8 cellular contexts compared by ENCODE assay signal in the genomic region with DNA sequence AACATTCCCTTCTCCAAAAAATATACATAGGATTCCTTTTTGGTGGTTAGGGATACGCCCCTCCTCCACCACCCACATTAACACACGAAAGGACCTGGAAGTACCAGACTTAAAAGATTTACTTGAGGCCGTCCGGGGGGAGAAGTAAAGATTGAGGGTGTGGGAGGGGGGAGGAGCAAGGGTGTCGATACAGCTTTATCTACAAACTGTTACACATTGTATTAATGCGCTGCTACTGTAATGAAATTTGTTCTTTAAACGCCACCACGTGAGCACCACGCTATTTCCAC. TPM values are rescaled to one million over a fixed set of nuclear protein-coding genes. Genes with fewer than 3 reads are reported as not detected.
DNase-seq lines count a peak whose midpoint lies in the region; ATAC-seq and TF ChIP-seq lines count a peak whose summit lies in the region.

No MANE protein-coding gene starts in this region.

- H3K4me1 ChIP-seq in HUES48 (ENCODE audit: control insufficient read depth, insufficient read depth, low read length): peaks cover 6% of the 10 kb centered on the region; the same call in 1 of the 2 replicates
- peaks cover 16% of the 10 kb centered on the region for H3K4me1 ChIP-seq in thymus (ENCODE audit: control insufficient read depth, insufficient read depth, low read length)

- TF ChIP-seq CTCF in Calu3 (IDR thresholded peaks at IDR 0.05; ENCODE audit: unreplicated experiment): no peak
- no peak for TF ChIP-seq CTCF in kidney epithelial cell (IDR thresholded peaks at IDR 0.05; ENCODE audit: insufficient read depth, low read length, poor library complexity, severe bottlenecking)

- H3K4me1 Mint-ChIP-seq in Calu3 (ENCODE audit: low read depth, unreplicated experiment): peaks cover 8% of the 10 kb centered on the region

- H3K27me3 ChIP-seq in HUES48 (ENCODE audit: control insufficient read depth, insufficient read depth, low read length) (no peaks in the 10 kb centered on the region), kidney epithelial cell (ENCODE audit: control insufficient read depth, insufficient read depth, low read length) (no peaks in the 10 kb centered on the region), thymus (ENCODE audit: control insufficient read depth, insufficient read depth) (no peaks in the 10 kb centered on the region)

- ATAC-seq in GM21717 (IDR thresholded peaks at IDR 0.05; ENCODE audit: unreplicated experiment): no peak

- peak; percentile 6 for DNase-seq in Calu3
- no peak for DNase-seq in kidney epithelial cell (ENCODE audit: low read depth)
- no peak for DNase-seq in NCI-H1436 treated with DMSO at 0.1 percent for 48 hours (lab: John Stamatoyannopoulos, UW)
- no peak for DNase-seq in mesenteric fat pad (ENCODE audit: low spot score)

- H3K36me3 Mint-ChIP-seq in Calu3 (ENCODE audit: insufficient read depth, unreplicated experiment): peaks cover 68% of the 10 kb centered on the region

- peak overlapping the region; percentile 94 for H3K9ac ChIP-seq in HUES48 (ENCODE audit: low read depth, low read length)

- no peaks in the 10 kb centered on the region for H3K9me3 Mint-ChIP-seq in Calu3 (ENCODE audit: low read depth, unreplicated experiment)

- BruUV-seq in Calu3 (replicated peaks; lab: Mats Ljungman, UMichigan): no TSS peak

- peak overlapping the region; percentile 96 for H3K4me3 ChIP-seq in HUES48 (ENCODE audit: low read depth, low read length)
- peak overlapping the region; percentile 99 for H3K4me3 ChIP-seq in kidney epithelial cell (ENCODE audit: low read depth, low read length)
- peak overlapping the region; percentile 94 for H3K4me3 ChIP-seq in thymus (ENCODE audit: low read length)

- H3K36me3 ChIP-seq in HUES48 (ENCODE audit: control insufficient read depth, insufficient read depth, low read length) (peaks cover 57% of the 10 kb centered on the region), kidney epithelial cell (ENCODE audit: control insufficient read depth, insufficient read depth, low read length) (no peaks in the 10 kb centered on the region), thymus (ENCODE audit: control insufficient read depth, insufficient read depth) (peaks cover 3% of the 10 kb centered on the region)

- peak overlapping the region; percentile 88 for H3K4me3 Mint-ChIP-seq in Calu3 (ENCODE audit: low read depth, unreplicated experiment)

- peak overlapping the region; percentile 92 for H3K27ac ChIP-seq in HUES48 (ENCODE audit: low read depth, low read length)
- H3K27ac ChIP-seq in angular gyrus (ENCODE audit: low read depth, low read length): peak overlapping the region; percentile 4
- H3K27ac ChIP-seq in thymus (ENCODE audit: low read depth): peak overlapping the region; percentile 64

- CTCF ChIA-PET in Calu3 (lab: Charles Lee): interaction anchor here (0.5 to 1.1 kb wide), 4 partner anchors 10 to 1418 kb away, joined by 3 to 4 read pairs (median 3); partner anchors contain the start of gene UBFD1

- whole genome bisulfite sequencing in thymus: 1% methylated on average over 9 of the region's 9 CpGs

- no peaks in the 10 kb centered on the region for H3K27me3 Mint-ChIP-seq in Calu3 (ENCODE audit: unreplicated experiment)

- H3K27ac Mint-ChIP-seq in Calu3 (ENCODE audit: unreplicated experiment): peak overlapping the region; percentile 86

- intact Hi-C loops in Calu3 (cut with micrococcal nuclease; ENCODE audit: unreplicated experiment): no loop called here

- H3K9me3 ChIP-seq in HUES48 (ENCODE audit: control insufficient read depth, insufficient read depth, low read length): no peaks in the 10 kb centered on the region
- H3K9me3 ChIP-seq in thymus (ENCODE audit: control insufficient read depth): no peaks in the 10 kb centered on the region

RNA-seq across cellular contexts. Expression of gene PALB2, which starts 0.5 kb away (rescaled TPM):
- 28.0 and 30.6 TPM in 2 replicates for total RNA-seq in Calu3 (2022)
- total RNA-seq in kidney epithelial cell: 18.5 and 24.0 TPM in 2 replicates
- polyA plus RNA-seq in thymus: 14.3 TPM
- 10.8 TPM for total RNA-seq in mesenteric fat pad

RNA-seq across cellular contexts. Expression of gene DCTN5, which starts 0.7 kb away (rescaled TPM):
- 152 and 155 TPM in 2 replicates for total RNA-seq in Calu3 (2022)
- 58.4 and 68.4 TPM in 2 replicates for total RNA-seq in kidney epithelial cell
- 15.8 TPM for polyA plus RNA-seq in thymus
- total RNA-seq in mesenteric fat pad: 57.6 TPM

RNA-seq across cellular contexts. Expression of gene PLK1, which starts 38.1 kb away (rescaled TPM):
- 122 and 136 TPM in 2 replicates for total RNA-seq in Calu3 (2022)
- total RNA-seq in kidney epithelial cell: 10.4 and 13.1 TPM in 2 replicates
- 6.9 TPM for polyA plus RNA-seq in thymus
- total RNA-seq in mesenteric fat pad: 1.2 TPM

RNA-seq across cellular contexts. Expression of gene NDUFAB1, which starts 44.5 kb away (rescaled TPM):
- 143 and 150 TPM in 2 replicates for total RNA-seq in Calu3 (2022)
- 69.1 and 132 TPM in 2 replicates for total RNA-seq in kidney epithelial cell
- 110 TPM for polyA plus RNA-seq in thymus
- 77.0 TPM for total RNA-seq in mesenteric fat pad

Comparison
In these comparisons a context has a peak if more than half of its experiments do, and no peak if none do; other contexts are left out.
1. H3K27ac ChIP-seq: peak in every context shown above with its lines; median percentile 92 in HUES48; 64 in thymus; 4 in angular gyrus.